Comparison of ENCODE assay signal across 5 cellular contexts in the genomic region with DNA sequence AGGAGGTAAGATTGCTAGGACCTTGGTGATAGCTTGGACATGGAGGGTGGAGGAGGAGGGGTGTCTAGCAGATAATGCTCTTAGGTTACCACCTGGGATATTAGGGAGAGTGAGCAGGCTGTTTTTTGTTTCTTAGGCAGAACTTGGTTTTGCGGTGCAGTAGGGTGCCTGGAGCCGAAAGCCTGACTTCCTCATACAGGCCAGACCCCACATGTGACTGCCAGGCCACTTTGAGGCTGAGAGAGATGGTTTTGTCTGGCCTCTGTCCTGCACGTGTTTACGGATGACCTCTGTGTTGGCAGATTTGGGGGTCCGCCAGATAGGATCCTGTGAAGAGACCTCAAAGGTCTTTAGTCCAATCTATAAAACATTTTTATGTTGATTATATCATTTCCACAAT. TPM values are rescaled to one million over a fixed set of nuclear protein-coding genes. Genes with fewer than 3 reads are reported as not detected.
"Had no signal": no experiment of that assay in that cellular context is flagged by ENCODE, and none has a peak within 500 bp of the region (broad histone marks: within the 10 kb centered on the region; RNA-seq: fewer than 3 reads in every experiment).

No MANE protein-coding gene starts in this region.

RNA-seq across cellular contexts. Expression of a gene that starts 47.3 kb away (rescaled TPM):
- total RNA-seq: activated naive CD8-positive, alpha-beta T cell treated with anti-CD3 and anti-CD28 coated beads, Interleukin-2, amount 10 ng/mL, durations not matched to agents 7 days and 5 days; body of pancreas; renal cortical epithelial cell; T-helper 1 cell treated with Interleukin-12 subunit alpha and Interleukin-12 subunit beta and Interleukin-4 antibody, amounts not matched to agents 30 ng/mL and 1 ng/mL, for 36 hours; temporal lobe had no signal
